ENCODE assay signal across 1 cellular context in genomic region chr5:91373600-91373999, GRCh38.
TF ChIP-seq lines count a peak whose summit lies in the region.

No MANE protein-coding gene starts in this region.

TF ChIP-seq in neural cell, 6 proteins besides CTCF, POLR2A, EP300 and RAD21 (continued from another document):
- TF ChIP-seq REST (IDR thresholded peaks at IDR 0.05; ENCODE audit: borderline replicate concordance): peak; percentile 37
